10 cellular contexts compared by ENCODE assay signal in the genomic region with DNA sequence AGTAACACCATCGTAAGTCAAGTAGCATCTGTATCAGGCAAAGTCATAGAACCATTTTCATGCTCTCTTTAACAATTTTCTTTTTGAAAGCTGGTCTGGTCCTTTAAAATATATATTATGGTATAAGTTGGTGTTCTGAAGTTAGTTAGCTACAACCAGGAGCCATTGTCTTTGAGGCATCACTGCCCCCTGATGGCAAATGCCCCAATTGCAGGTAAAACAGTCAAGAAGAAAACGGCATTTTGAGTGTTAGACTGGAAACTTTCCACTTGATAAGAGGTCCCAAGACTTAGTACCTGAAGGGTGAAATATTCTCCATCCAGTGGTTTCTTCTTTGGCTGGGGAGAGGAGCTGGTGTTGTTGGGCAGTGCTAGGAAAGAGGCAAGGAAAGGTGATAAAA. TPM values are rescaled to one million over a fixed set of nuclear protein-coding genes. Genes with fewer than 3 reads are reported as not detected.
DNase-seq lines count a peak whose midpoint lies in the region; ATAC-seq and TF ChIP-seq lines count a peak whose summit lies in the region.
"Had no signal": no experiment of that assay in that cellular context is flagged by ENCODE, and none has a peak within 500 bp of the region (broad histone marks: within the 10 kb centered on the region; RNA-seq: fewer than 3 reads in every experiment).

No MANE protein-coding gene starts in this region.

- peak; percentile 6 for TF ChIP-seq CTCF in AG04449 (IDR thresholded peaks at IDR 0.05; ENCODE audit: insufficient read depth, low read length, missing control alignments)
- TF ChIP-seq CTCF in GM20000 (IDR thresholded peaks at IDR 0.05; ENCODE audit: extremely low read depth, missing control alignments): peak; percentile 13
- TF ChIP-seq CTCF in hepatocyte (IDR thresholded peaks at IDR 0.05; ENCODE audit: poor library complexity): peak; percentile 51
- TF ChIP-seq CTCF in esophagus muscularis mucosa (IDR thresholded peaks at IDR 0.05): peak in 1 of 3 experiments; percentile 14

- H3K9me2 ChIP-seq in hepatocyte (replicated peaks; ENCODE audit: insufficient read depth): no peaks in the 10 kb centered on the region

- H3K4me3 ChIP-seq in AG04449 (ENCODE audit: low read depth, low read length) (no peak overlapping the region), hepatocyte (no peak overlapping the region), esophagus muscularis mucosa (no peak overlapping the region), mesenchymal stem cell (ENCODE audit: insufficient read depth in 1 of 2, low read depth in 1 of 2, low read length in 2 of 2) (no peak overlapping the region)

- peaks cover 18% of the 10 kb centered on the region for H3K79me1 ChIP-seq in mesenchymal stem cell (replicated peaks; ENCODE audit: low read length, poor library complexity, severe bottlenecking)

- TF ChIP-seq POLR2A in esophagus muscularis mucosa (IDR thresholded peaks at IDR 0.05; ENCODE audit: low read depth): no peak

- no peak for ATAC-seq in GM21367 (IDR thresholded peaks at IDR 0.05; ENCODE audit: unreplicated experiment)

- H3K36me3 ChIP-seq in hepatocyte (replicated peaks; ENCODE audit: insufficient read depth, low read depth) (no peaks in the 10 kb centered on the region), esophagus muscularis mucosa (peaks cover 58 to 83% (median 80%) of the 10 kb centered on the region in 4 donors), mesenchymal stem cell (ENCODE audit: control insufficient read depth in 1 of 2, insufficient read depth in 2 of 2, low read depth in 1 of 2, low read length in 2 of 2) (peaks cover 61 to 75% of the 10 kb centered on the region in 2 experiments)

- no peaks in the 10 kb centered on the region for H3K4me1 ChIP-seq in hepatocyte (ENCODE audit: insufficient read depth)
- no peaks in the 10 kb centered on the region for H3K4me1 ChIP-seq in esophagus muscularis mucosa
- H3K4me1 ChIP-seq in mesenchymal stem cell (ENCODE audit: control insufficient read depth, insufficient read depth, low read depth, low read length): peaks cover 7% of the 10 kb centered on the region

- H3K4me2 ChIP-seq in hepatocyte: no peak overlapping the region
- no peak overlapping the region for H3K4me2 ChIP-seq in mesenchymal stem cell (ENCODE audit: low read length, poor library complexity, severe bottlenecking)

- intact Hi-C loops in esophagus muscularis mucosa (cut with DNase I): no loop called here

- no peak overlapping the region for H3K9ac ChIP-seq in mesenchymal stem cell (ENCODE audit: low read length)

- no peaks in the 10 kb centered on the region for H4K20me1 ChIP-seq in hepatocyte (ENCODE audit: insufficient read depth, poor library complexity, severe bottlenecking)

- no peak overlapping the region for H2BK15ac ChIP-seq in mesenchymal stem cell (ENCODE audit: low read depth, poor library complexity, severe bottlenecking)

- H3K27ac ChIP-seq in hepatocyte (no peak overlapping the region), esophagus muscularis mucosa (replicated peaks in 1 of 4) (no peak overlapping the region), mesenchymal stem cell (ENCODE audit: low read length, poor library complexity, severe bottlenecking) (no peak overlapping the region)

- H3K14ac ChIP-seq in mesenchymal stem cell (ENCODE audit: low read length in 2 of 2): no peak overlapping the region

- WGBS in hepatocyte (ENCODE audit: low lambda C conversion rate, missing lambda C conversion rate): 87% methylated on average over 2 of the region's 2 CpGs
- WGBS in esophagus muscularis mucosa: 90% methylated on average over 2 of the region's 2 CpGs
- WGBS in mesenchymal stem cell: 90% methylated on average over 1 of the region's 2 CpGs

- H2BK5ac ChIP-seq in mesenchymal stem cell (ENCODE audit: low read depth, low read length, poor library complexity, severe bottlenecking): no peak overlapping the region

- H3K79me2 ChIP-seq in hepatocyte: peaks cover 10% of the 10 kb centered on the region

- H3K27me3 ChIP-seq in hepatocyte (no peaks in the 10 kb centered on the region), esophagus muscularis mucosa (no peaks in the 10 kb centered on the region), mesenchymal stem cell (ENCODE audit: control insufficient read depth in 1 of 2, insufficient read depth in 1 of 2, low read length in 2 of 2) (no peaks in the 10 kb centered on the region)

- H2AK5ac ChIP-seq in mesenchymal stem cell (ENCODE audit: low read length, severe bottlenecking): no peak overlapping the region

- H3K18ac ChIP-seq in mesenchymal stem cell (ENCODE audit: low read depth in 1 of 2, low read length in 2 of 2): no peak overlapping the region

- TF ChIP-seq EP300 in esophagus muscularis mucosa (IDR thresholded peaks at IDR 0.05): no peak

- H3K9me3 ChIP-seq in hepatocyte (ENCODE audit: low read depth): no peaks in the 10 kb centered on the region
- peaks cover 0 to 7% (median 3%) of the 10 kb centered on the region in 4 donors for H3K9me3 ChIP-seq in esophagus muscularis mucosa
- H3K9me3 ChIP-seq in mesenchymal stem cell (ENCODE audit: control insufficient read depth, low read length): peaks cover 10% of the 10 kb centered on the region

- no peak overlapping the region for H4K8ac ChIP-seq in mesenchymal stem cell (ENCODE audit: low read length)

- no peak for DNase-seq in AG04449 (ENCODE audit: low read depth, low spot score)
- no peak for DNase-seq in GM20000 (ENCODE audit: low spot score)
- DNase-seq in activated CD4-positive, alpha-beta T cell treated with anti-CD3 and anti-CD28 coated beads for 48 hours: peak; percentile 77
- no peak for DNase-seq in hepatocyte (ENCODE audit: low spot score)
- DNase-seq in esophagus muscularis mucosa (ENCODE audit: extremely low spot score): no peak
- no peak for DNase-seq in SHP77 treated with DMSO at 0.1 percent for 48 hours (lab: John Stamatoyannopoulos, UW)
- no peak for DNase-seq in mesenchymal stem cell
- DNase-seq: cortex of kidney, NCI-H774 had no signal

- no peak overlapping the region for H2AFZ ChIP-seq in hepatocyte
- H2AFZ ChIP-seq in mesenchymal stem cell (ENCODE audit: low read depth, low read length): no peak overlapping the region

- no peak overlapping the region for H2BK12ac ChIP-seq in mesenchymal stem cell (ENCODE audit: low read length in 2 of 2)

- no peak overlapping the region for H3K23ac ChIP-seq in mesenchymal stem cell (ENCODE audit: low read length in 2 of 2)

- no peak overlapping the region for H4K91ac ChIP-seq in mesenchymal stem cell (ENCODE audit: low read length)

- H3K4ac ChIP-seq in mesenchymal stem cell (ENCODE audit: low read depth in 1 of 2, low read length in 2 of 2): no peak overlapping the region

- POLR2A ChIA-PET in AG04449 (lab: Yijun Ruan, JAX): no interaction called here

- CTCF ChIA-PET in AG04449 (lab: Yijun Ruan, JAX): interaction anchor here (1.2 to 3.0 kb wide), 7 partner anchors 10 to 46 kb away, joined by 3 to 22 read pairs (median 5); a partner anchor contains a TSS

- H2BK120ac ChIP-seq in mesenchymal stem cell (ENCODE audit: low read depth, low read length): no peak overlapping the region

RNA-seq across cellular contexts. Expression of a gene that starts 14.1 kb away (rescaled TPM):
- total RNA-seq in hepatocyte (24.2 and 29.6 TPM in 2 replicates), esophagus muscularis mucosa (10 to 100 TPM; 14.9 to 18.3 (median 16.1) TPM)
- polyA plus RNA-seq in hepatocyte: 26.9 and 31.7 TPM in 2 replicates
- polyA plus RNA-seq in mesenchymal stem cell (2013, experiment 1 of 2): 101 TPM
- polyA plus RNA-seq in mesenchymal stem cell (2013, experiment 2 of 2): 96.0 TPM

RNA-seq across cellular contexts. Expression of a gene that starts 15.0 kb away (rescaled TPM):
- 3.8 and 7.8 TPM in 2 replicates for total RNA-seq in hepatocyte
- 9.0 and 12.0 TPM in 2 replicates for polyA plus RNA-seq in hepatocyte
- 1 to 10 TPM; 3.3 to 6.4 (median 3.8) TPM for total RNA-seq in esophagus muscularis mucosa
- polyA plus RNA-seq in mesenchymal stem cell (2013, experiment 1 of 2): 5.0 TPM
- polyA plus RNA-seq in mesenchymal stem cell (2013, experiment 2 of 2): 4.3 TPM

RNA-seq across cellular contexts. Expression of a gene that starts 22.5 kb away (rescaled TPM):
- total RNA-seq in hepatocyte: 0.04 and 0.23 TPM in 2 replicates
- 2.2 and 2.5 TPM in 2 replicates for polyA plus RNA-seq in hepatocyte
- 1 to 10 TPM; 1.6 to 2.9 (median 2.2) TPM for total RNA-seq in esophagus muscularis mucosa
- 0.35 TPM for polyA plus RNA-seq in mesenchymal stem cell (2013, experiment 1 of 2)
- polyA plus RNA-seq in mesenchymal stem cell (2013, experiment 2 of 2): 0.36 TPM

RNA-seq across cellular contexts. Expression of a gene that starts 31.8 kb away (rescaled TPM):
- total RNA-seq in hepatocyte: 7.4 and 8.6 TPM in 2 replicates
- polyA plus RNA-seq in hepatocyte: 10.6 and 16.6 TPM in 2 replicates
- under 1 TPM; 0.17 to 0.42 (median 0.33) TPM for total RNA-seq in esophagus muscularis mucosa
- 5.9 TPM for polyA plus RNA-seq in mesenchymal stem cell (2013, experiment 1 of 2)
- 5.2 TPM for polyA plus RNA-seq in mesenchymal stem cell (2013, experiment 2 of 2)

RNA-seq across cellular contexts. Expression of a gene that starts 43.3 kb away (rescaled TPM):
- total RNA-seq in hepatocyte: 6.1 and 9.0 TPM in 2 replicates
- polyA plus RNA-seq in hepatocyte: 5.3 and 10.0 TPM in 2 replicates
- total RNA-seq in esophagus muscularis mucosa: under 1 TPM in 1 of 4 donors, not detected in 3; 0.83 TPM
- 0.58 TPM for polyA plus RNA-seq in mesenchymal stem cell (2013, experiment 1 of 2)
- polyA plus RNA-seq in mesenchymal stem cell (2013, experiment 2 of 2): 0.55 TPM
